ENCODE assay signal across 1 cellular context in the genomic region with DNA sequence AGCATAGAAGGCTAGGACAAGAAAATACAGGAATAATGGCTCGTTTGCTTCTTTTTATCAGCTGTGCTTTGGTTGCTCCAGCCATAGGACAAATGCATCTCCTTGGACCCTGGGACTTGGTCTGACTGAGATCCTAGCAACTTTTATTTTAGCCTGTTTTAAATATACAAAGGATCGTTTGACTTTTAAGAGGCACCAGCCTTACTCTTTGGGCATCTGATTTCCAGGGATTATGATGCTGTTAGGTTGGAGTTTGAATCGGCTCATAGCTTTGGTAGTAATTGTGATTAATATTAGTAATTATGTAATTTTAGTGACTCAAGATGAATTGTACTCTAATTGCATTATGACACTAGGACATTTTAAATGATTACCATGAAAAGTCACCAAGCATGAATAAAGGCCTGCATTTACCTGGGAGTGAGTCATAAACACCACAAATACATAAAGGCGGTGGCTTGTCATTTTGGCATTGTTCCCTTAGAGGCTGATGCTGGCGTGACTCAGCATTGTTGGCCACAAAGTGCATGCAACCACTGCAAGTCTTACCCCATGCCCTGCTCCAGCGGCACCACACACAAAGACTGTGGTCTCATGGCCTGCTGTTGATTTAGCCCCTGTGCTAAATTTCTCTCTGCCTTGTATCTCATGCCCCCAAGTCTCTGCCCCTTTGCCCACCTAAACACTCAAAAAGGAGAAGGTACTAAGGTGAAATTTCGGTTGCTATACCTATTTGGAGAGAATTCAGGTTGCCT.
TF ChIP-seq lines count a peak whose summit lies in the region.

No MANE protein-coding gene starts in this region.

TF ChIP-seq in GM12878, 131 proteins besides CTCF, POLR2A, EP300 and RAD21 (continues in another document):
- TF ChIP-seq BACH1 (IDR thresholded peaks at IDR 0.05; ENCODE audit: borderline replicate concordance) (peak; percentile 100), ZNF217 (IDR thresholded peaks at IDR 0.05) (no peak), POU2F2 (IDR thresholded peaks at IDR 0.05; ENCODE audit: borderline replicate concordance, low read depth, low read length) (peak; percentile 74; the same call in 2 of the 3 replicates), SMAD1 (IDR thresholded peaks at IDR 0.05; ENCODE audit: low read depth, partially characterized antibody) (peak; percentile 41), JUNB (IDR thresholded peaks at IDR 0.05) (peak; percentile 87), RAD51 (IDR thresholded peaks at IDR 0.05) (no peak), ZNF384 (IDR thresholded peaks at IDR 0.05; ENCODE audit: borderline replicate concordance, low read depth, low read length) (no peak), EGR1 (IDR thresholded peaks at IDR 0.05; ENCODE audit: borderline replicate concordance in 1 of 2, low read depth in 2 of 2, low read length in 2 of 2) (no peak), CREM (IDR thresholded peaks at IDR 0.05; ENCODE audit: low read depth) (0 out of 2 replicates have a peak, but pooled peaks have one; percentile 24), HCFC1 (IDR thresholded peaks at IDR 0.05; ENCODE audit: low read length) (no peak), YY1 (IDR thresholded peaks at IDR 0.05; ENCODE audit: low read depth, low read length) (no peak), BHLHE40 (IDR thresholded peaks at IDR 0.05; ENCODE audit: borderline replicate concordance in 1 of 2, low read depth in 2 of 2, low read length in 1 of 2) (peak in 1 of 2 experiments; percentile 77; a peak in 2 of 4 replicates), SP1 (IDR thresholded peaks at IDR 0.05; ENCODE audit: low read depth, low read length) (no peak), PAX5 (IDR thresholded peaks at IDR 0.05; ENCODE audit: borderline replicate concordance, low read depth, low read length) (peak; percentile 93), CHD2 (IDR thresholded peaks at IDR 0.05; ENCODE audit: borderline replicate concordance, low read depth, low read length) (no peak), RFX5 (IDR thresholded peaks at IDR 0.05; ENCODE audit: low read depth, low read length) (no peak), BCL11A (IDR thresholded peaks at IDR 0.05; ENCODE audit: low read depth, low read length) (peak; percentile 83), POLR2AphosphoS2 (IDR thresholded peaks at IDR 0.05; ENCODE audit: low read depth, low read length) (no peak), SIN3A (IDR thresholded peaks at IDR 0.05; ENCODE audit: low read depth, low read length) (no peak), ZSCAN29 (IDR thresholded peaks at IDR 0.05) (no peak), NR2C2 (IDR thresholded peaks at IDR 0.05; ENCODE audit: borderline replicate concordance, control insufficient read depth, insufficient read length, low read depth) (no peak), MTA2 (IDR thresholded peaks at IDR 0.05; ENCODE audit: low read depth) (peak; percentile 93), FOXM1 (IDR thresholded peaks at IDR 0.05; ENCODE audit: low read depth, low read length) (no peak; the same call in 1 of the 2 replicates), TAF1 (IDR thresholded peaks at IDR 0.05; ENCODE audit: borderline replicate concordance, low read depth, low read length) (no peak), SPI1 (IDR thresholded peaks at IDR 0.05; ENCODE audit: borderline replicate concordance, insufficient read depth, low read depth, low read length) (no peak), BMI1 (IDR thresholded peaks at IDR 0.05; ENCODE audit: borderline replicate concordance) (0 out of 2 replicates have a peak, but pooled peaks have one; percentile 37), SMARCA5 (IDR thresholded peaks at IDR 0.05) (no peak; the same call in 1 of the 2 replicates), FOXK2 (IDR thresholded peaks at IDR 0.05) (no peak), ZNF274 (IDR thresholded peaks at IDR 0.05; ENCODE audit: insufficient read depth, insufficient read length) (no peak), ZNF24 (IDR thresholded peaks at IDR 0.05) (peak; percentile 8; the same call in 1 of the 2 replicates), NFIC (IDR thresholded peaks at IDR 0.05; ENCODE audit: low read depth, low read length) (peak; percentile 48; the same call in 1 of the 2 replicates), ATF7 (IDR thresholded peaks at IDR 0.05; ENCODE audit: low read depth) (peak; percentile 83), MEF2B (IDR thresholded peaks at IDR 0.05; ENCODE audit: partially characterized antibody, poor library complexity, severe bottlenecking) (no peak), DPF2 (IDR thresholded peaks at IDR 0.05) (peak; percentile 87)
- TF ChIP-seq, protein P1, sequence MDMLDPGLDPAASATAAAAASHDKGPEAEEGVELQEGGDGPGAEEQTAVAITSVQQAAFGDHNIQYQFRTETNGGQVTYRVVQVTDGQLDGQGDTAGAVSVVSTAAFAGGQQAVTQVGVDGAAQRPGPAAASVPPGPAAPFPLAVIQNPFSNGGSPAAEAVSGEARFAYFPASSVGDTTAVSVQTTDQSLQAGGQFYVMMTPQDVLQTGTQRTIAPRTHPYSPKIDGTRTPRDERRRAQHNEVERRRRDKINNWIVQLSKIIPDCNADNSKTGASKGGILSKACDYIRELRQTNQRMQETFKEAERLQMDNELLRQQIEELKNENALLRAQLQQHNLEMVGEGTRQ (IDR thresholded peaks at IDR 0.05; ENCODE audit: borderline replicate concordance, low read depth, low read length): no peak
- TF ChIP-seq, protein P2, sequence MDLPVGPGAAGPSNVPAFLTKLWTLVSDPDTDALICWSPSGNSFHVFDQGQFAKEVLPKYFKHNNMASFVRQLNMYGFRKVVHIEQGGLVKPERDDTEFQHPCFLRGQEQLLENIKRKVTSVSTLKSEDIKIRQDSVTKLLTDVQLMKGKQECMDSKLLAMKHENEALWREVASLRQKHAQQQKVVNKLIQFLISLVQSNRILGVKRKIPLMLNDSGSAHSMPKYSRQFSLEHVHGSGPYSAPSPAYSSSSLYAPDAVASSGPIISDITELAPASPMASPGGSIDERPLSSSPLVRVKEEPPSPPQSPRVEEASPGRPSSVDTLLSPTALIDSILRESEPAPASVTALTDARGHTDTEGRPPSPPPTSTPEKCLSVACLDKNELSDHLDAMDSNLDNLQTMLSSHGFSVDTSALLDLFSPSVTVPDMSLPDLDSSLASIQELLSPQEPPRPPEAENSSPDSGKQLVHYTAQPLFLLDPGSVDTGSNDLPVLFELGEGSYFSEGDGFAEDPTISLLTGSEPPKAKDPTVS (IDR thresholded peaks at IDR 0.05; ENCODE audit: low read depth, low read length): no peak
- TF ChIP-seq, protein P3, sequence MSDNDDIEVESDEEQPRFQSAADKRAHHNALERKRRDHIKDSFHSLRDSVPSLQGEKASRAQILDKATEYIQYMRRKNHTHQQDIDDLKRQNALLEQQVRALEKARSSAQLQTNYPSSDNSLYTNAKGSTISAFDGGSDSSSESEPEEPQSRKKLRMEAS (IDR thresholded peaks at IDR 0.05; ENCODE audit: low read depth, low read length): no peak
- TF ChIP-seq, protein P4, sequence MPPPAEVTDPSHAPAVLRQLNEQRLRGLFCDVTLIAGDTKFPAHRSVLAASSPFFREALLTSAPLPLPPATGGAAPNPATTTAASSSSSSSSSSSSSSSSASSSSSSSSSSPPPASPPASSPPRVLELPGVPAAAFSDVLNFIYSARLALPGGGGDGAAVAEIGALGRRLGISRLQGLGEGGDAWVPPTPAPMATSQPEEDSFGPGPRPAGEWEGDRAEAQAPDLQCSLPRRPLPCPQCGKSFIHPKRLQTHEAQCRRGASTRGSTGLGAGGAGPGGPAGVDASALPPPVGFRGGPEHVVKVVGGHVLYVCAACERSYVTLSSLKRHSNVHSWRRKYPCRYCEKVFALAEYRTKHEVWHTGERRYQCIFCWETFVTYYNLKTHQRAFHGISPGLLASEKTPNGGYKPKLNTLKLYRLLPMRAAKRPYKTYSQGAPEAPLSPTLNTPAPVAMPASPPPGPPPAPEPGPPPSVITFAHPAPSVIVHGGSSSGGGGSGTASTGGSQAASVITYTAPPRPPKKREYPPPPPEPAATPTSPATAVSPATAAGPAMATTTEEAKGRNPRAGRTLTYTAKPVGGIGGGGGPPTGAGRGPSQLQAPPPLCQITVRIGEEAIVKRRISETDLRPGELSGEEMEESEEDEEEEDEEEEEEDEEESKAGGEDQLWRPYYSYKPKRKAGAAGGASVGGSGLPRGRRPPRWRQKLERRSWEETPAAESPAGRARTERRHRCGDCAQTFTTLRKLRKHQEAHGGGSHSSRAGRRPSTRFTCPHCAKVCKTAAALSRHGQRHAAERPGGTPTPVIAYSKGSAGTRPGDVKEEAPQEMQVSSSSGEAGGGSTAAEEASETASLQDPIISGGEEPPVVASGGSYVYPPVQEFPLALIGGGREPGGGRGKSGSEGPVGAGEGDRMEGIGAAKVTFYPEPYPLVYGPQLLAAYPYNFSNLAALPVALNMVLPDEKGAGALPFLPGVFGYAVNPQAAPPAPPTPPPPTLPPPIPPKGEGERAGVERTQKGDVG (CRISPR knock-in tag; IDR thresholded peaks at IDR 0.05): no peak
- TF ChIP-seq, protein P5, sequence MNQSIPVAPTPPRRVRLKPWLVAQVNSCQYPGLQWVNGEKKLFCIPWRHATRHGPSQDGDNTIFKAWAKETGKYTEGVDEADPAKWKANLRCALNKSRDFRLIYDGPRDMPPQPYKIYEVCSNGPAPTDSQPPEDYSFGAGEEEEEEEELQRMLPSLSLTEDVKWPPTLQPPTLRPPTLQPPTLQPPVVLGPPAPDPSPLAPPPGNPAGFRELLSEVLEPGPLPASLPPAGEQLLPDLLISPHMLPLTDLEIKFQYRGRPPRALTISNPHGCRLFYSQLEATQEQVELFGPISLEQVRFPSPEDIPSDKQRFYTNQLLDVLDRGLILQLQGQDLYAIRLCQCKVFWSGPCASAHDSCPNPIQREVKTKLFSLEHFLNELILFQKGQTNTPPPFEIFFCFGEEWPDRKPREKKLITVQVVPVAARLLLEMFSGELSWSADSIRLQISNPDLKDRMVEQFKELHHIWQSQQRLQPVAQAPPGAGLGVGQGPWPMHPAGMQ (IDR thresholded peaks at IDR 0.05; ENCODE audit: borderline replicate concordance): no peak
- TF ChIP-seq, protein P6, sequence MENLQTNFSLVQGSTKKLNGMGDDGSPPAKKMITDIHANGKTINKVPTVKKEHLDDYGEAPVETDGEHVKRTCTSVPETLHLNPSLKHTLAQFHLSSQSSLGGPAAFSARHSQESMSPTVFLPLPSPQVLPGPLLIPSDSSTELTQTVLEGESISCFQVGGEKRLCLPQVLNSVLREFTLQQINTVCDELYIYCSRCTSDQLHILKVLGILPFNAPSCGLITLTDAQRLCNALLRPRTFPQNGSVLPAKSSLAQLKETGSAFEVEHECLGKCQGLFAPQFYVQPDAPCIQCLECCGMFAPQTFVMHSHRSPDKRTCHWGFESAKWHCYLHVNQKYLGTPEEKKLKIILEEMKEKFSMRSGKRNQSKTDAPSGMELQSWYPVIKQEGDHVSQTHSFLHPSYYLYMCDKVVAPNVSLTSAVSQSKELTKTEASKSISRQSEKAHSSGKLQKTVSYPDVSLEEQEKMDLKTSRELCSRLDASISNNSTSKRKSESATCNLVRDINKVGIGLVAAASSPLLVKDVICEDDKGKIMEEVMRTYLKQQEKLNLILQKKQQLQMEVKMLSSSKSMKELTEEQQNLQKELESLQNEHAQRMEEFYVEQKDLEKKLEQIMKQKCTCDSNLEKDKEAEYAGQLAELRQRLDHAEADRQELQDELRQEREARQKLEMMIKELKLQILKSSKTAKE (IDR thresholded peaks at IDR 0.05; ENCODE audit: low read depth, poor library complexity, severe bottlenecking): peak; percentile 51
- TF ChIP-seq, protein P7, sequence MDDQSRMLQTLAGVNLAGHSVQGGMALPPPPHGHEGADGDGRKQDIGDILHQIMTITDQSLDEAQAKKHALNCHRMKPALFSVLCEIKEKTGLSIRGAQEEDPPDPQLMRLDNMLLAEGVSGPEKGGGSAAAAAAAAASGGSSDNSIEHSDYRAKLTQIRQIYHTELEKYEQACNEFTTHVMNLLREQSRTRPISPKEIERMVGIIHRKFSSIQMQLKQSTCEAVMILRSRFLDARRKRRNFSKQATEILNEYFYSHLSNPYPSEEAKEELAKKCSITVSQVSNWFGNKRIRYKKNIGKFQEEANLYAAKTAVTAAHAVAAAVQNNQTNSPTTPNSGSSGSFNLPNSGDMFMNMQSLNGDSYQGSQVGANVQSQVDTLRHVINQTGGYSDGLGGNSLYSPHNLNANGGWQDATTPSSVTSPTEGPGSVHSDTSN (IDR thresholded peaks at IDR 0.05; ENCODE audit: insufficient replicate concordance, low read depth, low read length): no peak
- TF ChIP-seq, protein P8, sequence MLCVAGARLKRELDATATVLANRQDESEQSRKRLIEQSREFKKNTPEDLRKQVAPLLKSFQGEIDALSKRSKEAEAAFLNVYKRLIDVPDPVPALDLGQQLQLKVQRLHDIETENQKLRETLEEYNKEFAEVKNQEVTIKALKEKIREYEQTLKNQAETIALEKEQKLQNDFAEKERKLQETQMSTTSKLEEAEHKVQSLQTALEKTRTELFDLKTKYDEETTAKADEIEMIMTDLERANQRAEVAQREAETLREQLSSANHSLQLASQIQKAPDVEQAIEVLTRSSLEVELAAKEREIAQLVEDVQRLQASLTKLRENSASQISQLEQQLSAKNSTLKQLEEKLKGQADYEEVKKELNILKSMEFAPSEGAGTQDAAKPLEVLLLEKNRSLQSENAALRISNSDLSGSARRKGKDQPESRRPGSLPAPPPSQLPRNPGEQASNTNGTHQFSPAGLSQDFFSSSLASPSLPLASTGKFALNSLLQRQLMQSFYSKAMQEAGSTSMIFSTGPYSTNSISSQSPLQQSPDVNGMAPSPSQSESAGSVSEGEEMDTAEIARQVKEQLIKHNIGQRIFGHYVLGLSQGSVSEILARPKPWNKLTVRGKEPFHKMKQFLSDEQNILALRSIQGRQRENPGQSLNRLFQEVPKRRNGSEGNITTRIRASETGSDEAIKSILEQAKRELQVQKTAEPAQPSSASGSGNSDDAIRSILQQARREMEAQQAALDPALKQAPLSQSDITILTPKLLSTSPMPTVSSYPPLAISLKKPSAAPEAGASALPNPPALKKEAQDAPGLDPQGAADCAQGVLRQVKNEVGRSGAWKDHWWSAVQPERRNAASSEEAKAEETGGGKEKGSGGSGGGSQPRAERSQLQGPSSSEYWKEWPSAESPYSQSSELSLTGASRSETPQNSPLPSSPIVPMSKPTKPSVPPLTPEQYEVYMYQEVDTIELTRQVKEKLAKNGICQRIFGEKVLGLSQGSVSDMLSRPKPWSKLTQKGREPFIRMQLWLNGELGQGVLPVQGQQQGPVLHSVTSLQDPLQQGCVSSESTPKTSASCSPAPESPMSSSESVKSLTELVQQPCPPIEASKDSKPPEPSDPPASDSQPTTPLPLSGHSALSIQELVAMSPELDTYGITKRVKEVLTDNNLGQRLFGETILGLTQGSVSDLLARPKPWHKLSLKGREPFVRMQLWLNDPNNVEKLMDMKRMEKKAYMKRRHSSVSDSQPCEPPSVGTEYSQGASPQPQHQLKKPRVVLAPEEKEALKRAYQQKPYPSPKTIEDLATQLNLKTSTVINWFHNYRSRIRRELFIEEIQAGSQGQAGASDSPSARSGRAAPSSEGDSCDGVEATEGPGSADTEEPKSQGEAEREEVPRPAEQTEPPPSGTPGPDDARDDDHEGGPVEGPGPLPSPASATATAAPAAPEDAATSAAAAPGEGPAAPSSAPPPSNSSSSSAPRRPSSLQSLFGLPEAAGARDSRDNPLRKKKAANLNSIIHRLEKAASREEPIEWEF (IDR thresholded peaks at IDR 0.05; ENCODE audit: insufficient replicate concordance, low read depth, low read length): no peak
- TF ChIP-seq, protein P9, sequence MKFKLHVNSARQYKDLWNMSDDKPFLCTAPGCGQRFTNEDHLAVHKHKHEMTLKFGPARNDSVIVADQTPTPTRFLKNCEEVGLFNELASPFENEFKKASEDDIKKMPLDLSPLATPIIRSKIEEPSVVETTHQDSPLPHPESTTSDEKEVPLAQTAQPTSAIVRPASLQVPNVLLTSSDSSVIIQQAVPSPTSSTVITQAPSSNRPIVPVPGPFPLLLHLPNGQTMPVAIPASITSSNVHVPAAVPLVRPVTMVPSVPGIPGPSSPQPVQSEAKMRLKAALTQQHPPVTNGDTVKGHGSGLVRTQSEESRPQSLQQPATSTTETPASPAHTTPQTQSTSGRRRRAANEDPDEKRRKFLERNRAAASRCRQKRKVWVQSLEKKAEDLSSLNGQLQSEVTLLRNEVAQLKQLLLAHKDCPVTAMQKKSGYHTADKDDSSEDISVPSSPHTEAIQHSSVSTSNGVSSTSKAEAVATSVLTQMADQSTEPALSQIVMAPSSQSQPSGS (IDR thresholded peaks at IDR 0.05; ENCODE audit: low read length): peak; percentile 41; the same call in 1 of the 2 replicates
